ENCODE assay signal across 1 cellular context in genomic region chr17:63826468-63827001, GRCh38.
TF ChIP-seq lines count a peak whose summit lies in the region.

No MANE protein-coding gene starts in this region.

TF ChIP-seq in GM23338, 12 proteins besides CTCF, POLR2A, EP300 and RAD21 (continued from another document):
- TF ChIP-seq ZNF462 (CRISPR knock-in tag; IDR thresholded peaks at IDR 0.05) (no peak), EZH2phosphoT487 (IDR thresholded peaks at IDR 0.05; ENCODE audit: unreplicated experiment) (no peak), EZH2 (IDR thresholded peaks at IDR 0.05; ENCODE audit: low read depth, unreplicated experiment) (no peak)
TF ChIP-seq in GM23338: peak in this region for 0.
